In the genomic region with DNA sequence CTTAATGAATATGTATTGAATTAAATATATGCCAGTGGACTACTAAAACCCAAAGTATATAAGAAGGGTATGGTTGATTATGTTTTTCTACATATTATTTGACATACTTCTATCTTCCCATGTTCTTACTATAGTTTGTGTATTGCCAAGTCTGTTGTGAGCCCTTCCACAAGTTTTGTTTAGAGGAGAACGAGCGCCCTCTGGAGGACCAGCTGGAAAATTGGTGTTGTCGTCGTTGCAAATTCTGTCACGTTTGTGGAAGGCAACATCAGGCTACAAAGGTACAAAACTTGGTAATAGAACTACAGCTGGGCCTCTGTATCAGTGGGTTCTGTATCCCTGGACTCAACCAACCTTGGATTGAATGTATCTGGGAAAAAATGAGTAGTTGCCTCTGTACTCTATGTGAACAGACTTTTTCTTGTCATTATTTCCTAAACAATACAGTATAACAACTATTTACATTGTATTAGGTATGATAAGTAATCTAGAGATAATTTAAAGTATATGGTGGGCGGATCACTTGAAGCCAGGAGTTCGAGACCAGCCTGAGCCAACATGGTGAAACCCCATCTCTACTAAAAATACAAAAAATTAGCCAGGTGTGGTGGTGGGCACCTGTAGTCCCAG, we compare ENCODE assay signal across 8 cellular contexts. TPM values are rescaled to one million over a fixed set of nuclear protein-coding genes. Genes with fewer than 3 reads are reported as not detected.
DNase-seq lines count a peak whose midpoint lies in the region; ATAC-seq and TF ChIP-seq lines count a peak whose summit lies in the region.

No MANE protein-coding gene starts in this region.

- no CpG with 5 or more reads among the region's 7 CpGs for WGBS in neuronal stem cell (ENCODE audit: extremely low coverage in 2 of 2, insufficient read length in 2 of 2, insufficient replicate concordance in 1 of 2), 2 donors

- H3K4me1 ChIP-seq in Peyer's patch (no peaks in the 10 kb centered on the region), neuronal stem cell (ENCODE audit: control insufficient read depth in 2 of 2, insufficient read depth in 1 of 2, low read depth in 1 of 2, low read length in 2 of 2) (no peaks in the 10 kb centered on the region)

- H3K4ac ChIP-seq in neuronal stem cell (ENCODE audit: low read length): no peak overlapping the region

- no peak overlapping the region for H3K14ac ChIP-seq in neuronal stem cell (ENCODE audit: low read length)

- H3K27me3 ChIP-seq in Peyer's patch (no peaks in the 10 kb centered on the region), neuronal stem cell (ENCODE audit: control insufficient read depth in 3 of 3, insufficient read depth in 3 of 3, low read depth in 1 of 3, low read length in 3 of 3) (no peaks in the 10 kb centered on the region)

- H3K4me3 ChIP-seq in Peyer's patch (no peak overlapping the region), neuronal stem cell (ENCODE audit: low read length in 2 of 2) (no peak overlapping the region)

- no peak overlapping the region for H2BK15ac ChIP-seq in neuronal stem cell (ENCODE audit: low read length)

- H2BK12ac ChIP-seq in neuronal stem cell (ENCODE audit: low read length): no peak overlapping the region

- H3K79me1 ChIP-seq in neuronal stem cell (ENCODE audit: low read depth, low read length): no peaks in the 10 kb centered on the region

- no peak overlapping the region for H2BK120ac ChIP-seq in neuronal stem cell (ENCODE audit: low read depth, low read length)

- H3K36me3 ChIP-seq in Peyer's patch (peaks cover 0 to 90% (median 0%) of the 10 kb centered on the region in 3 donors), neuronal stem cell (replicated peaks in 1 of 2; ENCODE audit: control insufficient read depth in 2 of 2, insufficient read depth in 2 of 2, low read length in 2 of 2) (peaks cover 32 to 96% of the 10 kb centered on the region in 2 donors)

- H3K9ac ChIP-seq in neuronal stem cell (ENCODE audit: low read depth, low read length, poor library complexity): no peak overlapping the region

- no peak overlapping the region for H3K23ac ChIP-seq in neuronal stem cell (ENCODE audit: low read depth, low read length, poor library complexity)

- H4K91ac ChIP-seq in neuronal stem cell (ENCODE audit: low read depth, low read length, poor library complexity): no peak overlapping the region

- H3K27ac ChIP-seq in Peyer's patch (no peak overlapping the region), neuronal stem cell (replicated peaks; ENCODE audit: low read length) (no peak overlapping the region), substantia nigra (ENCODE audit: low read depth, low read length, poor library complexity, severe bottlenecking) (no peak overlapping the region)

- H2BK5ac ChIP-seq in neuronal stem cell (ENCODE audit: low read length): no peak overlapping the region

- no peak for TF ChIP-seq POLR2A in Peyer's patch (IDR thresholded peaks at IDR 0.05)

- no peaks in the 10 kb centered on the region for H3K9me3 ChIP-seq in Peyer's patch
- H3K9me3 ChIP-seq in neuronal stem cell (replicated peaks in 1 of 2; ENCODE audit: control insufficient read depth in 2 of 2, insufficient read depth in 1 of 2, low read depth in 1 of 2, low read length in 2 of 2): no peaks in the 10 kb centered on the region

- no peak overlapping the region for H3K18ac ChIP-seq in neuronal stem cell (ENCODE audit: low read length)

- no peak overlapping the region for H2AFZ ChIP-seq in neuronal stem cell (ENCODE audit: low read length)

- DNase-seq in D341Med (ENCODE audit: low spot score) (peak; percentile 76), Kasumi-1 (lab: John Stamatoyannopoulos, UW) (peak; percentile 91 to 95), Peyer's patch (peak; percentile 52 to 80 (median 79)), fibroblast of gingiva (ENCODE audit: low read depth) (peak; percentile 74), neuronal stem cell (ENCODE audit: low spot score) (peak; percentile 62), substantia nigra (lab: John Stamatoyannopoulos, UW) (peak in 38 of 49 donors; percentile 4 to 66 (median 40))
- peak; percentile 85 to 86 for DNase-seq in activated T-cell treated with anti-CD3 and anti-CD28 coated beads, Interleukin-2, amount 50 U/mL, for 48 hours

- H4K8ac ChIP-seq in neuronal stem cell (ENCODE audit: low read depth, low read length): no peak overlapping the region

- no peak for ATAC-seq in GM21367 (IDR thresholded peaks at IDR 0.05; ENCODE audit: unreplicated experiment)

- H3K4me2 ChIP-seq in neuronal stem cell (ENCODE audit: insufficient read depth, low read length, poor library complexity, severe bottlenecking): no peak overlapping the region

- H2AK5ac ChIP-seq in neuronal stem cell (ENCODE audit: low read depth, low read length): no peak overlapping the region

- TF ChIP-seq CTCF in Peyer's patch (IDR thresholded peaks at IDR 0.05): peak; percentile 50 to 89 (median 83)

RNA-seq across cellular contexts. Expression of a gene that starts 38.7 kb away (rescaled TPM):
- 10 to 100 TPM in 3 of 4 donors, 1 to 10 TPM in 1; 5.8 to 68.4 (median 37.5) TPM for total RNA-seq in Peyer's patch
- 0.24 TPM for polyA plus RNA-seq in neuronal stem cell (2013, experiment 1 of 2)
- polyA plus RNA-seq in neuronal stem cell (2013, experiment 2 of 2): 0.18 TPM

RNA-seq across cellular contexts. Expression of a gene that starts 42.4 kb away (rescaled TPM):
- total RNA-seq in Peyer's patch: 100 to 1,000 TPM in 3 of 4 donors, 10 to 100 TPM in 1; 48.7 to 263 (median 204) TPM
- 22.8 TPM for polyA plus RNA-seq in neuronal stem cell (2013, experiment 1 of 2)
- 22.8 TPM for polyA plus RNA-seq in neuronal stem cell (2013, experiment 2 of 2)

RNA-seq across cellular contexts. Expression of a gene that starts 52.3 kb away (rescaled TPM):
- total RNA-seq in Peyer's patch: 100 to 1,000 TPM in 1 of 4 donors, 10 to 100 TPM in 3; 46.6 to 110 (median 74.3) TPM
- polyA plus RNA-seq in neuronal stem cell (2013, experiment 1 of 2): 15.7 TPM
- 16.0 TPM for polyA plus RNA-seq in neuronal stem cell (2013, experiment 2 of 2)

Comparison
In these comparisons a context has a peak if more than half of its experiments do, and no peak if none do; other contexts are left out.
1. DNase-seq: peak in every context shown above with its lines; median percentile 93 in Kasumi-1; 86 in activated T-cell treated with anti-CD3 and anti-CD28 coated beads, Interleukin-2, amount 50 U/mL, for 48 hours; 79 in Peyer's patch; 76 in D341Med; 74 in fibroblast of gingiva; 62 in neuronal stem cell; 40 in substantia nigra.